ENCODE assay signal across 20 cellular contexts in genomic region chr11:98365185-98365584, GRCh38.
"Had no signal": no experiment of that assay in that cellular context is flagged by ENCODE, and none has a peak within 500 bp of the region (broad histone marks: within the 10 kb centered on the region; RNA-seq: fewer than 3 reads in every experiment).

No MANE protein-coding gene starts in this region.

- ATAC-seq: activated T-helper 17 cell treated with anti-CD3 and anti-CD28 coated beads, Interleukin-2, amount 50 U/mL, for 72 hours; left cardiac atrium; natural killer cell; stimulated activated naive CD8-positive, alpha-beta T cell treated with anti-CD3 and anti-CD28 coated beads, Interleukin-15, Interleukin-2, amounts not matched to agents 100 U/mL and 50 U/mL, for 24 hours had no signal

- FAIRE-seq: TTC549 had no signal

- DNase-seq: activated T-cell treated with anti-CD3 and anti-CD28 coated beads, Interleukin-2, amount 50 U/mL, for 1 hour; adrenal gland; brain microvascular endothelial cell; central memory CD4-positive, alpha-beta T cell; dermis blood vessel endothelial cell; effector CD8-positive, alpha-beta T cell; foreskin melanocyte; head of caudate nucleus; hypothalamus; left cardiac atrium; midbrain; natural killer cell; retina; spleen; stimulated activated CD4-positive, alpha-beta T cell treated with anti-CD3 and anti-CD28 coated beads, Interleukin-4, amount 100 ng/mL, for 1 hour; stimulated activated naive CD8-positive, alpha-beta T cell treated with anti-CD3 and anti-CD28 coated beads, Interleukin-15, Interleukin-2, amounts not matched to agents 100 U/mL and 50 U/mL, for 24 hours; upper lobe of left lung; WERI-Rb-1 had no signal
